Comparison of ENCODE assay signal across 1 cellular context in the genomic region with DNA sequence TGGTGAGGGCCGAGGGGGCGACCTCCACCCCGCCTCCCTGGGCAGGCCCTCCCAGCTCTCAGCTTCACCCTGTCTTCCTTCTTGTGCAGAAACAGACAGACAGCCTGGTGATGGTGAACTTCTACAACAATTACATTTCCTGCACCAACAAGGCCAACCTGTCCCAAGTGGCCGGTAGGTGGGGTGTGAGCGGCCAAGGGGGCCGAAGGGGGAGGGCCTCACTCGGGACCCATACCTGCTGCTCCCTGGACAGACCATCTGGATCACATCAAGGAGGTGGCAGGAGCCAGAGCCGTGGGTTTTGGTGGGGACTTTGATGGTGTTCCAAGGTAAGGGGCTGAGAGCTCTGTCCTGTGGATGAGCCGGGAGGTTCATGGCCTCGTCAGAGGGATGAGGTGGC.
TF ChIP-seq lines count a peak whose summit lies in the region.

No MANE protein-coding gene starts in this region.

TF ChIP-seq in HepG2, 621 proteins besides CTCF, POLR2A, EP300 and RAD21:
- TF ChIP-seq FOSL1 (CRISPR knock-in tag; IDR thresholded peaks at IDR 0.05; ENCODE audit: borderline replicate concordance) (no peak), SRY (CRISPR knock-in tag; IDR thresholded peaks at IDR 0.05) (no peak), CBX2 (IDR thresholded peaks at IDR 0.05; ENCODE audit: low read depth, low read length) (no peak), CBX2 (CRISPR knock-in tag; IDR thresholded peaks at IDR 0.05; ENCODE audit: low read depth) (no peak), RBFOX2 (IDR thresholded peaks at IDR 0.05; ENCODE audit: low read depth, low read length) (no peak)
